Comparison of ENCODE assay signal across 9 cellular contexts in the genomic region with DNA sequence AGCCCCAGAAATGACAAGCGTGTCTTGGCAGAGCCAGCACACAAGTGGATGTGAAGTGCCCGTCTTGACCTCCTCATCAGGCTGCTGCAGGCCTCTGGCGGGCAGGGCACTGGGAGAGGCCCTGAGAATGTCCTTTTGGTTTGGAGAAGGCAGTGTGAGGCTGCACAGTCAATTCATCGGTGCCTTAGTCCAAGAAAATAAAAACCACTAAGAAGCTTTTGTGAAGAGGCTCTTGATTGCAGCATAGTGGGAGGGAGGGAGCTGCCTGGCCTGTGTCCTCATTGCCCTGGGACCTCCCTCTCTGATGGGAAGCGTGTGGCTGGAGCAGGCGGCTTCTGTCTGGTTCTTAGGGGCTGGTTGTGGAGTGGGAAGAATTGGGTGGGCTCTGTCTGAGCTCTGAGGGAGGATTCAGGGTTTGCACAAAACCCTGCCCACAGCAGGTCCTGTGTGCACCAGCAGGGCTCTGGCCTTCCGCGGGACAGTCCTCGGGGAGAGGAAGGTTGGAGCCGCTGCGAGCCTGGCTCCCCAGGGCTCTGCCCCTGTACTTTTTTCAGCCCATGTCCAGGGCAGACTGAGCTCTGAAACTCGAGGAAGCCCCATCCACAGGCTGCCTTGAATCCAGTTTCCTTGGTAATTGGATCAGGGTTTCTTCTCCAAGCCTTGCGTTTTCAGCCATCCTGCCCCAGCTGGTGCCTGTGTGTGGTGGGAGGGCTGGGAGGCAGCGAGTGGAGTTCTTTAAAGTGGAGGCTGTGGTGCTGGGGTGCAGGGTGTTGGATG. TPM values are rescaled to one million over a fixed set of nuclear protein-coding genes. Genes with fewer than 3 reads are reported as not detected.
A peak's percentile ranks its signal among the peaks of the same experiment; 100 is the strongest.
DNase-seq lines count a peak whose midpoint lies in the region; ATAC-seq and TF ChIP-seq lines count a peak whose summit lies in the region.
"Had no signal": no experiment of that assay in that cellular context is flagged by ENCODE, and none has a peak within 500 bp of the region (broad histone marks: within the 10 kb centered on the region; RNA-seq: fewer than 3 reads in every experiment).

No MANE protein-coding gene starts in this region.

- H3K27me3 Mint-ChIP-seq in Caco-2 (ENCODE audit: insufficient read depth, unreplicated experiment) = no peaks in the 10 kb centered on the region

- 56% methylated on average over 13 of the region's 14 CpGs for WGBS in prostate gland

- CTCF ChIA-PET in Caco-2 (lab: Charles Lee) = no interaction called here

- H3K36me3 ChIP-seq in Caco-2 (ENCODE audit: control insufficient read depth, insufficient read depth, low read length) (no peaks in the 10 kb centered on the region), SJSA1 (no peaks in the 10 kb centered on the region), prostate gland (no peaks in the 10 kb centered on the region)

- H3K27me3 ChIP-seq in Caco-2 (replicated peaks; ENCODE audit: control insufficient read depth, insufficient read depth, low read length) (no peaks in the 10 kb centered on the region), SJSA1 (replicated peaks) (no peaks in the 10 kb centered on the region), prostate gland (replicated peaks; ENCODE audit: insufficient read depth) (no peaks in the 10 kb centered on the region)

- peak overlapping the region; percentile 9 for H3K27ac Mint-ChIP-seq in Caco-2 (ENCODE audit: unreplicated experiment)
- H3K27ac Mint-ChIP-seq: natural killer cell treated with Interleukin-12 subunit alpha and Interleukin-12 subunit beta and Interleukin-15 and Interleukin-18, amount 100 ng/mL, for 72 hours had no signal

- POLR2A ChIA-PET in Caco-2 (lab: Charles Lee) = no interaction called here

- H3K9me3 ChIP-seq in Caco-2 (no peaks in the 10 kb centered on the region), SJSA1 (replicated peaks) (no peaks in the 10 kb centered on the region), prostate gland (no peaks in the 10 kb centered on the region)

- no peak for TF ChIP-seq POLR2A in prostate gland (IDR thresholded peaks at IDR 0.05)

- H3K4me1 ChIP-seq in Caco-2 = peaks cover 34% of the 10 kb centered on the region
- H3K4me1 ChIP-seq in SJSA1 (replicated peaks) = peaks cover 58% of the 10 kb centered on the region
- H3K4me1 ChIP-seq in prostate gland (replicated peaks) = peaks cover 46% of the 10 kb centered on the region

- H3K4me3 ChIP-seq in Caco-2 (ENCODE audit: low read depth, low read length) (no peak overlapping the region), SJSA1 (no peak overlapping the region), foreskin fibroblast (ENCODE audit: low read depth in 1 of 2, low read length in 2 of 2) (peak overlapping the region in 1 of 2 donors; percentile 19), prostate gland (no peak overlapping the region)

- ATAC-seq in HG03139 (IDR thresholded peaks at IDR 0.05; ENCODE audit: unreplicated experiment) = no peak
- no peak for ATAC-seq in GM21619 (IDR thresholded peaks at IDR 0.05; ENCODE audit: unreplicated experiment)
- ATAC-seq in GM19035 (IDR thresholded peaks at IDR 0.05; ENCODE audit: unreplicated experiment) = no peak
- ATAC-seq: natural killer cell treated with Interleukin-12 subunit alpha and Interleukin-12 subunit beta and Interleukin-15 and Interleukin-18, amount 100 ng/mL, for 72 hours had no signal

- H3K36me3 Mint-ChIP-seq in Caco-2 (ENCODE audit: insufficient read depth, unreplicated experiment) = no peaks in the 10 kb centered on the region
- H3K36me3 Mint-ChIP-seq: natural killer cell treated with Interleukin-12 subunit alpha and Interleukin-12 subunit beta and Interleukin-15 and Interleukin-18, amount 100 ng/mL, for 72 hours had no signal

- peaks cover 10% of the 10 kb centered on the region for H3K4me1 Mint-ChIP-seq in Caco-2 (ENCODE audit: low read depth, unreplicated experiment)

- H3K4me3 Mint-ChIP-seq in Caco-2 (ENCODE audit: unreplicated experiment) = no peak overlapping the region
- H3K4me3 Mint-ChIP-seq: natural killer cell treated with Interleukin-12 subunit alpha and Interleukin-12 subunit beta and Interleukin-15 and Interleukin-18, amount 100 ng/mL, for 72 hours had no signal

- no TSS peak for BruUV-seq in Caco-2 (replicated peaks; lab: Mats Ljungman, UMichigan)

- peak overlapping the region; percentile 94 for H3K27ac ChIP-seq in SJSA1
- H3K27ac ChIP-seq in prostate gland = peak overlapping the region; percentile 79 to 81

- no peaks in the 10 kb centered on the region for H3K9me3 Mint-ChIP-seq in Caco-2 (ENCODE audit: unreplicated experiment)
- H3K9me3 Mint-ChIP-seq: natural killer cell treated with Interleukin-12 subunit alpha and Interleukin-12 subunit beta and Interleukin-15 and Interleukin-18, amount 100 ng/mL, for 72 hours had no signal

- DNase-seq in Caco-2 (no peak), SJSA1 (ENCODE audit: low read depth in 1 of 2, low spot score in 2 of 2) (peak; percentile 61 to 68), foreskin fibroblast (peak; percentile 88 to 94), prostate gland (ENCODE audit: low spot score) (no peak), globus pallidus (ENCODE audit: low spot score) (no peak)

- no peak for TF ChIP-seq CTCF in Caco-2 (IDR thresholded peaks at IDR 0.05; ENCODE audit: insufficient read depth in 1 of 2, low read depth in 1 of 2, low read length in 1 of 2, severe bottlenecking in 1 of 2, unreplicated experiment in 1 of 2)
- no peak for TF ChIP-seq CTCF in foreskin fibroblast (IDR thresholded peaks at IDR 0.05; ENCODE audit: low read depth, low read length)
- peak in 1 of 4 experiments; percentile 6 for TF ChIP-seq CTCF in prostate gland (IDR thresholded peaks at IDR 0.05)

- intact Hi-C loops in Caco-2 (cut with micrococcal nuclease; ENCODE audit: unreplicated experiment) = loop anchor here (2.0 kb wide), 1 partner anchor 38 kb away; no protein-coding TSS in a partner anchor
- intact Hi-C loops in prostate gland (cut with DNase I) = no loop called here

RNA-seq across cellular contexts. Expression of gene HRCT1, which starts 1.1 kb away (rescaled TPM):
- total RNA-seq in Caco-2 (2022) (not detected in 2 replicates), prostate gland (1 to 10 TPM; 1.3 to 1.5 TPM)
- total RNA-seq in SJSA1 (2014; rRNA removed; shearing (Covaris generic)) = 0.63 TPM in 1 of 2 replicates, not detected in the other
- total RNA-seq: natural killer cell treated with Interleukin-12 subunit alpha and Interleukin-12 subunit beta and Interleukin-15 and Interleukin-18, amount 100 ng/mL, for 72 hours had no signal

RNA-seq across cellular contexts. Expression of gene SPAAR, which starts 2.2 kb away (rescaled TPM):
- not detected in 2 replicates for total RNA-seq in Caco-2 (2022)
- total RNA-seq in SJSA1 (2014; rRNA removed; shearing (Covaris generic)) = not detected in 2 replicates
- total RNA-seq in prostate gland = 10 to 100 TPM in 1 of 2 donors, under 1 TPM in 1; 0.64 to 31.4 TPM
- total RNA-seq: natural killer cell treated with Interleukin-12 subunit alpha and Interleukin-12 subunit beta and Interleukin-15 and Interleukin-18, amount 100 ng/mL, for 72 hours had no signal

RNA-seq across cellular contexts. Expression of gene OR13J1, which starts 36.9 kb away (rescaled TPM):
- total RNA-seq in Caco-2 (2022) (not detected in 2 replicates), prostate gland (not detected)
- not detected in 2 replicates for total RNA-seq in SJSA1 (2014; rRNA removed; shearing (Covaris generic))
- total RNA-seq: natural killer cell treated with Interleukin-12 subunit alpha and Interleukin-12 subunit beta and Interleukin-15 and Interleukin-18, amount 100 ng/mL, for 72 hours had no signal

RNA-seq across cellular contexts. Expression of gene OR2S2, which starts 50.8 kb away (rescaled TPM):
- total RNA-seq in Caco-2 (2022) = not detected in 2 replicates
- not detected in 2 replicates for total RNA-seq in SJSA1 (2014; rRNA removed; shearing (Covaris generic))
- not detected for total RNA-seq in prostate gland
- total RNA-seq: natural killer cell treated with Interleukin-12 subunit alpha and Interleukin-12 subunit beta and Interleukin-15 and Interleukin-18, amount 100 ng/mL, for 72 hours had no signal

Comparison
In these comparisons a context has a peak if more than half of its experiments do, and no peak if none do; other contexts are left out.
1. DNase-seq: peak in SJSA1 (2 of 2) and foreskin fibroblast (2 of 2); none in Caco-2 (0 of 2), prostate gland (single experiment) and globus pallidus (single experiment).